In the genomic region with DNA sequence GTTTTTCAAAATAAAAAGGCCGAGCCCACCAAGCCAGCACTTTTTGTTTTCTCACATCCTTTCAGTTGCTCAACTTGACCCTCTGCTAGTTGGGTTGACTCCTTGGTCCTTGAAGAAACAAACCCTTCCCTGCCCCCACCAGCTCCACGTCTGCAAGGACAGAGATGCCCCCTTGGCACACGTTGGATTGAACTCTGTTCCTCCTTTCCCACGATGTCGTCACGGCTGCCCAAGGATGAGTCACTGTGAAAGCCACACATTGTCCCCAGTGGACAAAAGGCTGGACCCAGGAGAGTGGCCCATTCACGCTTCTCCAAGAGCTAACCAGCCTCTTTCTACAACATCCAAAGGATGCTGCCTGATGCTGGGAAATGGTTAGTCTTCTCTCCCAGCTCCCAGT, we compare ENCODE assay signal across 1 cellular context.
A peak's percentile ranks its signal among the peaks of the same experiment; 100 is the strongest.
TF ChIP-seq lines count a peak whose summit lies in the region.

No MANE protein-coding gene starts in this region.

TF ChIP-seq in HepG2, 621 proteins besides CTCF, POLR2A, EP300 and RAD21 (continued from another document):
- TF ChIP-seq, protein P1, sequence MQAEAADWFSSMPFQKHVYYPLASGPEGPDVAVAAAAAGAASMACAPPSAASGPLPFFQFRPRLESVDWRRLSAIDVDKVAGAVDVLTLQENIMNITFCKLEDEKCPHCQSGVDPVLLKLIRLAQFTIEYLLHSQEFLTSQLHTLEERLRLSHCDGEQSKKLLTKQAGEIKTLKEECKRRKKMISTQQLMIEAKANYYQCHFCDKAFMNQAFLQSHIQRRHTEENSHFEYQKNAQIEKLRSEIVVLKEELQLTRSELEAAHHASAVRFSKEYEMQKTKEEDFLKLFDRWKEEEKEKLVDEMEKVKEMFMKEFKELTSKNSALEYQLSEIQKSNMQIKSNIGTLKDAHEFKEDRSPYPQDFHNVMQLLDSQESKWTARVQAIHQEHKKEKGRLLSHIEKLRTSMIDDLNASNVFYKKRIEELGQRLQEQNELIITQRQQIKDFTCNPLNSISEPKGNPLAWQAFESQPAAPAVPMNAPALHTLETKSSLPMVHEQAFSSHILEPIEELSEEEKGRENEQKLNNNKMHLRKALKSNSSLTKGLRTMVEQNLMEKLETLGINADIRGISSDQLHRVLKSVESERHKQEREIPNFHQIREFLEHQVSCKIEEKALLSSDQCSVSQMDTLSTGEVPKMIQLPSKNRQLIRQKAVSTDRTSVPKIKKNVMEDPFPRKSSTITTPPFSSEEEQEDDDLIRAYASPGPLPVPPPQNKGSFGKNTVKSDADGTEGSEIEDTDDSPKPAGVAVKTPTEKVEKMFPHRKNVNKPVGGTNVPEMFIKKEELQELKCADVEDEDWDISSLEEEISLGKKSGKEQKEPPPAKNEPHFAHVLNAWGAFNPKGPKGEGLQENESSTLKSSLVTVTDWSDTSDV (CRISPR knock-in tag; IDR thresholded peaks at IDR 0.05) = no peak
- no peak for TF ChIP-seq POLR2AphosphoS5 (IDR thresholded peaks at IDR 0.05; ENCODE audit: low read depth, low read length)
- TF ChIP-seq, protein P2, sequence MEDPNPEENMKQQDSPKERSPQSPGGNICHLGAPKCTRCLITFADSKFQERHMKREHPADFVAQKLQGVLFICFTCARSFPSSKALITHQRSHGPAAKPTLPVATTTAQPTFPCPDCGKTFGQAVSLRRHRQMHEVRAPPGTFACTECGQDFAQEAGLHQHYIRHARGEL (CRISPR knock-in tag; IDR thresholded peaks at IDR 0.05) = no peak
- TF ChIP-seq CEBPB (IDR thresholded peaks at IDR 0.05; ENCODE audit: borderline replicate concordance, low read depth, low read length) = 0 out of 2 replicates have a peak, but pooled peaks have one; percentile 9
- no peak for TF ChIP-seq ASH2L (IDR thresholded peaks at IDR 0.05; ENCODE audit: insufficient read length, low read depth, low read length)
- TF ChIP-seq TMF1 (CRISPR knock-in tag; IDR thresholded peaks at IDR 0.05; ENCODE audit: low read depth) = no peak
- TF ChIP-seq HDAC2 (CRISPR knock-in tag; IDR thresholded peaks at IDR 0.05) = no peak
- TF ChIP-seq FOXJ3 (CRISPR knock-in tag; IDR thresholded peaks at IDR 0.05; ENCODE audit: borderline replicate concordance) = no peak
- TF ChIP-seq RXRA (CRISPR knock-in tag; IDR thresholded peaks at IDR 0.05) = 0 out of 2 replicates have a peak, but pooled peaks have one; percentile 16
- no peak for TF ChIP-seq DNMT1 (CRISPR knock-in tag; IDR thresholded peaks at IDR 0.05)
- 0 out of 2 replicates have a peak, but pooled peaks have one; percentile 24 for TF ChIP-seq CREB1 (IDR thresholded peaks at IDR 0.05)
- no peak for TF ChIP-seq CREB1 (CRISPR knock-in tag; IDR thresholded peaks at IDR 0.05)
- TF ChIP-seq STAG1 (CRISPR knock-in tag; IDR thresholded peaks at IDR 0.05) = no peak
- TF ChIP-seq, protein P3, sequence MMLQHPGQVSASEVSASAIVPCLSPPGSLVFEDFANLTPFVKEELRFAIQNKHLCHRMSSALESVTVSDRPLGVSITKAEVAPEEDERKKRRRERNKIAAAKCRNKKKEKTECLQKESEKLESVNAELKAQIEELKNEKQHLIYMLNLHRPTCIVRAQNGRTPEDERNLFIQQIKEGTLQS (CRISPR knock-in tag; IDR thresholded peaks at IDR 0.05) = 0 out of 2 replicates have a peak, but pooled peaks have one; percentile 54
